In genomic region chr17:49764559-49765180, GRCh38 we compare ENCODE assay signal across 1 cellular context.
TF ChIP-seq lines count a peak whose summit lies in the region.

No MANE protein-coding gene starts in this region.

TF ChIP-seq in GM12878, 131 proteins besides CTCF, POLR2A, EP300 and RAD21:
- TF ChIP-seq BRCA1 (IDR thresholded peaks at IDR 0.05; ENCODE audit: low read depth, low read length) (no peak), KDM1A (IDR thresholded peaks at IDR 0.05; ENCODE audit: borderline replicate concordance) (no peak), FOS (IDR thresholded peaks at IDR 0.05; ENCODE audit: borderline replicate concordance, extremely low read depth, insufficient read length) (no peak), ZBTB33 (IDR thresholded peaks at IDR 0.05) (0 out of 2 replicates have a peak, but pooled peaks have one; percentile 50), POU2F2 (IDR thresholded peaks at IDR 0.05; ENCODE audit: borderline replicate concordance, low read depth, low read length) (peak; percentile 50; the same call in 2 of the 3 replicates)
